ENCODE assay signal across 1 cellular context in the genomic region with DNA sequence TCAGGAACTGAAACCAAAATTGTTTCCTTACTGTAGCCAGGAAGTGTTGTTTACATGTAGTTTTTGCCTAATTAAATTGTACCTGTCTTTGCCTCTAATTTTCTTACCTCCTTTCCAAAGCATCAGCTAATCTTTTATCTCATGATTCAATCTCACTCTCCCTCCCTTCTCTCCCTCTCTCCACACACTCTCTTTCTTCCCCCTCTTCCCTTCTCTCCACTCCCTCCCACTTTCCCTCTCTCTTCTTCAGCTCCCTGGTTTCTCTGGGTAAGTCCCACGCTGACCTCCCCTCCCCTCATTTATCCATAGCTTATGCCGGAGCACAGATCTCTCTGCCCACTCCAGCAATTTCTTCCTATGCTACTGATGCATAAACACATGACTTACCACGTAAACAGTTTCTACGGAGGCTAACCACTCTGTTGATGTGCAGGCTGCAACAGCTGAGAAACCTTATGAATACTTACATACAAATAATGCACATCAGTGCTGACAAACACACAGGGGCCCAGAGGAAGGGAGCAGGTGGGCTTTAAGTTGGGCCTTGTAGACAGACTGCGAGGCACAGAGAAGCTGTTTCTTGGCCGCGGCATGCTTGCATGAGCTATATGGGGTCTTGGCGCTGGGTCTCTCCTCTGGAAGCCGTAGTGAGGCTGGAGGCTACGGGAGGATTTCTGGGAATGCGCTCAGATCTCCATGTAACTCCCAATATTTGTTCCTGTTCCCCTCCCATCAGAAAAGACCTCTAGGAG.
TF ChIP-seq lines count a peak whose summit lies in the region.

No MANE protein-coding gene starts in this region.

TF ChIP-seq in HEK293, 187 proteins besides CTCF, POLR2A, EP300 and RAD21 (continued from another document):
- TF ChIP-seq, protein P1, sequence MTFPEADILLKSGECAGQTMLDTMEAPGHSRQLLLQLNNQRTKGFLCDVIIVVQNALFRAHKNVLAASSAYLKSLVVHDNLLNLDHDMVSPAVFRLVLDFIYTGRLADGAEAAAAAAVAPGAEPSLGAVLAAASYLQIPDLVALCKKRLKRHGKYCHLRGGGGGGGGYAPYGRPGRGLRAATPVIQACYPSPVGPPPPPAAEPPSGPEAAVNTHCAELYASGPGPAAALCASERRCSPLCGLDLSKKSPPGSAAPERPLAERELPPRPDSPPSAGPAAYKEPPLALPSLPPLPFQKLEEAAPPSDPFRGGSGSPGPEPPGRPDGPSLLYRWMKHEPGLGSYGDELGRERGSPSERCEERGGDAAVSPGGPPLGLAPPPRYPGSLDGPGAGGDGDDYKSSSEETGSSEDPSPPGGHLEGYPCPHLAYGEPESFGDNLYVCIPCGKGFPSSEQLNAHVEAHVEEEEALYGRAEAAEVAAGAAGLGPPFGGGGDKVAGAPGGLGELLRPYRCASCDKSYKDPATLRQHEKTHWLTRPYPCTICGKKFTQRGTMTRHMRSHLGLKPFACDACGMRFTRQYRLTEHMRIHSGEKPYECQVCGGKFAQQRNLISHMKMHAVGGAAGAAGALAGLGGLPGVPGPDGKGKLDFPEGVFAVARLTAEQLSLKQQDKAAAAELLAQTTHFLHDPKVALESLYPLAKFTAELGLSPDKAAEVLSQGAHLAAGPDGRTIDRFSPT (tag by site-specific recombination; IDR thresholded peaks at IDR 0.05) = no peak
- TF ChIP-seq ZNF707 (tag by site-specific recombination; IDR thresholded peaks at IDR 0.05) (no peak), ZNF843 (tag by site-specific recombination; IDR thresholded peaks at IDR 0.05) (no peak), ZNF596 (tag by site-specific recombination; IDR thresholded peaks at IDR 0.05) (no peak), ZNF621 (tag by site-specific recombination; IDR thresholded peaks at IDR 0.05) (no peak), YY2 (tag by site-specific recombination; IDR thresholded peaks at IDR 0.05) (no peak), ZNF658 (tag by site-specific recombination; IDR thresholded peaks at IDR 0.05) (no peak), PRDM1 (tag by site-specific recombination; IDR thresholded peaks at IDR 0.05) (peak; percentile 78), ZNF223 (tag by site-specific recombination; IDR thresholded peaks at IDR 0.05) (no peak), ZNF776 (tag by site-specific recombination; IDR thresholded peaks at IDR 0.05; ENCODE audit: borderline replicate concordance) (no peak), ZFHX2 (tag by site-specific recombination; conservative IDR thresholded peaks at IDR 0.05) (peak; percentile 54), ZBTB17 (tag by site-specific recombination; IDR thresholded peaks at IDR 0.05) (no peak)
- TF ChIP-seq, protein P2, sequence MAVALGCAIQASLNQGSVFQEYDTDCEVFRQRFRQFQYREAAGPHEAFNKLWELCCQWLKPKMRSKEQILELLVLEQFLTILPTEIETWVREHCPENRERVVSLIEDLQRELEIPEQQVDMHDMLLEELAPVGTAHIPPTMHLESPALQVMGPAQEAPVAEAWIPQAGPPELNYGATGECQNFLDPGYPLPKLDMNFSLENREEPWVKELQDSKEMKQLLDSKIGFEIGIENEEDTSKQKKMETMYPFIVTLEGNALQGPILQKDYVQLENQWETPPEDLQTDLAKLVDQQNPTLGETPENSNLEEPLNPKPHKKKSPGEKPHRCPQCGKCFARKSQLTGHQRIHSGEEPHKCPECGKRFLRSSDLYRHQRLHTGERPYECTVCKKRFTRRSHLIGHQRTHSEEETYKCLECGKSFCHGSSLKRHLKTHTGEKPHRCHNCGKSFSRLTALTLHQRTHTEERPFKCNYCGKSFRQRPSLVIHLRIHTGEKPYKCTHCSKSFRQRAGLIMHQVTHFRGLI (tag by site-specific recombination; IDR thresholded peaks at IDR 0.05) = no peak
- TF ChIP-seq, protein P3, sequence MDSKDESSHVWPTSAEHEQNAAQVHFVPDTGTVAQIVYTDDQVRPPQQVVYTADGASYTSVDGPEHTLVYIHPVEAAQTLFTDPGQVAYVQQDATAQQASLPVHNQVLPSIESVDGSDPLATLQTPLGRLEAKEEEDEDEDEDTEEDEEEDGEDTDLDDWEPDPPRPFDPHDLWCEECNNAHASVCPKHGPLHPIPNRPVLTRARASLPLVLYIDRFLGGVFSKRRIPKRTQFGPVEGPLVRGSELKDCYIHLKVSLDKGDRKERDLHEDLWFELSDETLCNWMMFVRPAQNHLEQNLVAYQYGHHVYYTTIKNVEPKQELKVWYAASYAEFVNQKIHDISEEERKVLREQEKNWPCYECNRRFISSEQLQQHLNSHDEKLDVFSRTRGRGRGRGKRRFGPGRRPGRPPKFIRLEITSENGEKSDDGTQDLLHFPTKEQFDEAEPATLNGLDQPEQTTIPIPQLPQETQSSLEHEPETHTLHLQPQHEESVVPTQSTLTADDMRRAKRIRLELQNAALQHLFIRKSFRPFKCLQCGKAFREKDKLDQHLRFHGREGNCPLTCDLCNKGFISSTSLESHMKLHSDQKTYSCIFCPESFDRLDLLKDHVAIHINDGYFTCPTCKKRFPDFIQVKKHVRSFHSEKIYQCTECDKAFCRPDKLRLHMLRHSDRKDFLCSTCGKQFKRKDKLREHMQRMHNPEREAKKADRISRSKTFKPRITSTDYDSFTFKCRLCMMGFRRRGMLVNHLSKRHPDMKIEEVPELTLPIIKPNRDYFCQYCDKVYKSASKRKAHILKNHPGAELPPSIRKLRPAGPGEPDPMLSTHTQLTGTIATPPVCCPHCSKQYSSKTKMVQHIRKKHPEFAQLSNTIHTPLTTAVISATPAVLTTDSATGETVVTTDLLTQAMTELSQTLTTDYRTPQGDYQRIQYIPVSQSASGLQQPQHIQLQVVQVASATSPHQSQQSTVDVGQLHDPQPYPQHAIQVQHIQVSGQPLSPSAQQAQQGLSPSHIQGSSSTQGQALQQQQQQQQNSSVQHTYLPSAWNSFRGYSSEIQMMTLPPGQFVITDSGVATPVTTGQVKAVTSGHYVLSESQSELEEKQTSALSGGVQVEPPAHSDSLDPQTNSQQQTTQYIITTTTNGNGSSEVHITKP (tag by site-specific recombination; IDR thresholded peaks at IDR 0.05) = no peak
- TF ChIP-seq, protein P4, sequence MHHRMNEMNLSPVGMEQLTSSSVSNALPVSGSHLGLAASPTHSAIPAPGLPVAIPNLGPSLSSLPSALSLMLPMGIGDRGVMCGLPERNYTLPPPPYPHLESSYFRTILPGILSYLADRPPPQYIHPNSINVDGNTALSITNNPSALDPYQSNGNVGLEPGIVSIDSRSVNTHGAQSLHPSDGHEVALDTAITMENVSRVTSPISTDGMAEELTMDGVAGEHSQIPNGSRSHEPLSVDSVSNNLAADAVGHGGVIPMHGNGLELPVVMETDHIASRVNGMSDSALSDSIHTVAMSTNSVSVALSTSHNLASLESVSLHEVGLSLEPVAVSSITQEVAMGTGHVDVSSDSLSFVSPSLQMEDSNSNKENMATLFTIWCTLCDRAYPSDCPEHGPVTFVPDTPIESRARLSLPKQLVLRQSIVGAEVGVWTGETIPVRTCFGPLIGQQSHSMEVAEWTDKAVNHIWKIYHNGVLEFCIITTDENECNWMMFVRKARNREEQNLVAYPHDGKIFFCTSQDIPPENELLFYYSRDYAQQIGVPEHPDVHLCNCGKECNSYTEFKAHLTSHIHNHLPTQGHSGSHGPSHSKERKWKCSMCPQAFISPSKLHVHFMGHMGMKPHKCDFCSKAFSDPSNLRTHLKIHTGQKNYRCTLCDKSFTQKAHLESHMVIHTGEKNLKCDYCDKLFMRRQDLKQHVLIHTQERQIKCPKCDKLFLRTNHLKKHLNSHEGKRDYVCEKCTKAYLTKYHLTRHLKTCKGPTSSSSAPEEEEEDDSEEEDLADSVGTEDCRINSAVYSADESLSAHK (tag by site-specific recombination; IDR thresholded peaks at IDR 0.05) = no peak
